In genomic region chr6:75602164-75602896, GRCh38 we compare ENCODE assay signal across 1 cellular context.
A peak's percentile ranks its signal among the peaks of the same experiment; 100 is the strongest.
TF ChIP-seq lines count a peak whose summit lies in the region.

No MANE protein-coding gene starts in this region.

TF ChIP-seq in HEK293, 187 proteins besides CTCF, POLR2A, EP300 and RAD21 (continued from another document):
- TF ChIP-seq AEBP2 (tag by site-specific recombination; IDR thresholded peaks at IDR 0.05; ENCODE audit: borderline replicate concordance), result no peak
- TF ChIP-seq SALL2 (tag by site-specific recombination; IDR thresholded peaks at IDR 0.05; ENCODE audit: borderline replicate concordance), result no peak
- TF ChIP-seq ZNF792 (tag by site-specific recombination; IDR thresholded peaks at IDR 0.05), result no peak
- no peak for TF ChIP-seq ZSCAN5A (tag by site-specific recombination; IDR thresholded peaks at IDR 0.05)
- TF ChIP-seq TSHZ1 (tag by site-specific recombination; IDR thresholded peaks at IDR 0.05; ENCODE audit: borderline replicate concordance), result no peak
- TF ChIP-seq, protein P1, sequence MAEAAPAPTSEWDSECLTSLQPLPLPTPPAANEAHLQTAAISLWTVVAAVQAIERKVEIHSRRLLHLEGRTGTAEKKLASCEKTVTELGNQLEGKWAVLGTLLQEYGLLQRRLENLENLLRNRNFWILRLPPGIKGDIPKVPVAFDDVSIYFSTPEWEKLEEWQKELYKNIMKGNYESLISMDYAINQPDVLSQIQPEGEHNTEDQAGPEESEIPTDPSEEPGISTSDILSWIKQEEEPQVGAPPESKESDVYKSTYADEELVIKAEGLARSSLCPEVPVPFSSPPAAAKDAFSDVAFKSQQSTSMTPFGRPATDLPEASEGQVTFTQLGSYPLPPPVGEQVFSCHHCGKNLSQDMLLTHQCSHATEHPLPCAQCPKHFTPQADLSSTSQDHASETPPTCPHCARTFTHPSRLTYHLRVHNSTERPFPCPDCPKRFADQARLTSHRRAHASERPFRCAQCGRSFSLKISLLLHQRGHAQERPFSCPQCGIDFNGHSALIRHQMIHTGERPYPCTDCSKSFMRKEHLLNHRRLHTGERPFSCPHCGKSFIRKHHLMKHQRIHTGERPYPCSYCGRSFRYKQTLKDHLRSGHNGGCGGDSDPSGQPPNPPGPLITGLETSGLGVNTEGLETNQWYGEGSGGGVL (tag by site-specific recombination; IDR thresholded peaks at IDR 0.05), result no peak
- TF ChIP-seq PBX3 (CRISPR knock-in tag; IDR thresholded peaks at IDR 0.05), result no peak
- TF ChIP-seq ZNF221 (tag by site-specific recombination; IDR thresholded peaks at IDR 0.05; ENCODE audit: borderline replicate concordance), result no peak
- no peak for TF ChIP-seq ZNF473 (tag by site-specific recombination; IDR thresholded peaks at IDR 0.05)
- TF ChIP-seq ZNF837 (tag by site-specific recombination; IDR thresholded peaks at IDR 0.05), result no peak
- peak; percentile 16 for TF ChIP-seq KLF9 (tag by site-specific recombination; IDR thresholded peaks at IDR 0.05; ENCODE audit: low read depth)
- no peak for TF ChIP-seq GFI1B (tag by site-specific recombination; IDR thresholded peaks at IDR 0.05)
- no peak for TF ChIP-seq ZNF704 (tag by site-specific recombination; IDR thresholded peaks at IDR 0.05)
- TF ChIP-seq, protein P2, sequence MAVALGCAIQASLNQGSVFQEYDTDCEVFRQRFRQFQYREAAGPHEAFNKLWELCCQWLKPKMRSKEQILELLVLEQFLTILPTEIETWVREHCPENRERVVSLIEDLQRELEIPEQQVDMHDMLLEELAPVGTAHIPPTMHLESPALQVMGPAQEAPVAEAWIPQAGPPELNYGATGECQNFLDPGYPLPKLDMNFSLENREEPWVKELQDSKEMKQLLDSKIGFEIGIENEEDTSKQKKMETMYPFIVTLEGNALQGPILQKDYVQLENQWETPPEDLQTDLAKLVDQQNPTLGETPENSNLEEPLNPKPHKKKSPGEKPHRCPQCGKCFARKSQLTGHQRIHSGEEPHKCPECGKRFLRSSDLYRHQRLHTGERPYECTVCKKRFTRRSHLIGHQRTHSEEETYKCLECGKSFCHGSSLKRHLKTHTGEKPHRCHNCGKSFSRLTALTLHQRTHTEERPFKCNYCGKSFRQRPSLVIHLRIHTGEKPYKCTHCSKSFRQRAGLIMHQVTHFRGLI (tag by site-specific recombination; IDR thresholded peaks at IDR 0.05), result no peak
- TF ChIP-seq ZNF48 (tag by site-specific recombination; IDR thresholded peaks at IDR 0.05), result no peak
- TF ChIP-seq PRDM10 (tag by site-specific recombination; IDR thresholded peaks at IDR 0.05), result no peak
- no peak for TF ChIP-seq ZSCAN4 (tag by site-specific recombination; IDR thresholded peaks at IDR 0.05)
- TF ChIP-seq GLI2 (tag by site-specific recombination; IDR thresholded peaks at IDR 0.05; ENCODE audit: borderline replicate concordance, low read depth), result no peak
- TF ChIP-seq, protein P3, sequence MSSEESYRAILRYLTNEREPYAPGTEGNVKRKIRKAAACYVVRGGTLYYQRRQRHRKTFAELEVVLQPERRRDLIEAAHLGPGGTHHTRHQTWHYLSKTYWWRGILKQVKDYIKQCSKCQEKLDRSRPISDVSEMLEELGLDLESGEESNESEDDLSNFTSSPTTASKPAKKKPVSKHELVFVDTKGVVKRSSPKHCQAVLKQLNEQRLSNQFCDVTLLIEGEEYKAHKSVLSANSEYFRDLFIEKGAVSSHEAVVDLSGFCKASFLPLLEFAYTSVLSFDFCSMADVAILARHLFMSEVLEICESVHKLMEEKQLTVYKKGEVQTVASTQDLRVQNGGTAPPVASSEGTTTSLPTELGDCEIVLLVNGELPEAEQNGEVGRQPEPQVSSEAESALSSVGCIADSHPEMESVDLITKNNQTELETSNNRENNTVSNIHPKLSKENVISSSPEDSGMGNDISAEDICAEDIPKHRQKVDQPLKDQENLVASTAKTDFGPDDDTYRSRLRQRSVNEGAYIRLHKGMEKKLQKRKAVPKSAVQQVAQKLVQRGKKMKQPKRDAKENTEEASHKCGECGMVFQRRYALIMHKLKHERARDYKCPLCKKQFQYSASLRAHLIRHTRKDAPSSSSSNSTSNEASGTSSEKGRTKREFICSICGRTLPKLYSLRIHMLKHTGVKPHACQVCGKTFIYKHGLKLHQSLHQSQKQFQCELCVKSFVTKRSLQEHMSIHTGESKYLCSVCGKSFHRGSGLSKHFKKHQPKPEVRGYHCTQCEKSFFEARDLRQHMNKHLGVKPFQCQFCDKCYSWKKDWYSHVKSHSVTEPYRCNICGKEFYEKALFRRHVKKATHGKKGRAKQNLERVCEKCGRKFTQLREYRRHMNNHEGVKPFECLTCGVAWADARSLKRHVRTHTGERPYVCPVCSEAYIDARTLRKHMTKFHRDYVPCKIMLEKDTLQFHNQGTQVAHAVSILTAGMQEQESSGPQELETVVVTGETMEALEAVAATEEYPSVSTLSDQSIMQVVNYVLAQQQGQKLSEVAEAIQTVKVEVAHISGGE (tag by site-specific recombination; conservative IDR thresholded peaks at IDR 0.05; ENCODE audit: low read depth), result no peak; the same call in 1 of the 2 replicates
- TF ChIP-seq ZBTB21 (tag by site-specific recombination; IDR thresholded peaks at IDR 0.05), result no peak
- TF ChIP-seq ZNF121 (tag by site-specific recombination; IDR thresholded peaks at IDR 0.05), result peak; percentile 71
- TF ChIP-seq ZNF560 (tag by site-specific recombination; IDR thresholded peaks at IDR 0.05; ENCODE audit: borderline replicate concordance), result no peak
- TF ChIP-seq, protein P4, sequence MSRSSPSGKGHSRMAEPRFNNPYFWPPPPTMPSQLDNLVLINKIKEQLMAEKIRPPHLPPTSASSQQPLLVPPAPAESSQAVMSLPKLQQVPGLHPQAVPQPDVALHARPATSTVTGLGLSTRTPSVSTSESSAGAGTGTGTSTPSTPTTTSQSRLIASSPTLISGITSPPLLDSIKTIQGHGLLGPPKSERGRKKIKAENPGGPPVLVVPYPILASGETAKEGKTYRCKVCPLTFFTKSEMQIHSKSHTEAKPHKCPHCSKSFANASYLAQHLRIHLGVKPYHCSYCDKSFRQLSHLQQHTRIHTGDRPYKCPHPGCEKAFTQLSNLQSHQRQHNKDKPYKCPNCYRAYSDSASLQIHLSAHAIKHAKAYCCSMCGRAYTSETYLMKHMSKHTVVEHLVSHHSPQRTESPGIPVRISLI (tag by site-specific recombination; IDR thresholded peaks at IDR 0.05), result no peak
- TF ChIP-seq ZNF37A (tag by site-specific recombination; IDR thresholded peaks at IDR 0.05), result no peak
- TF ChIP-seq, protein P5, sequence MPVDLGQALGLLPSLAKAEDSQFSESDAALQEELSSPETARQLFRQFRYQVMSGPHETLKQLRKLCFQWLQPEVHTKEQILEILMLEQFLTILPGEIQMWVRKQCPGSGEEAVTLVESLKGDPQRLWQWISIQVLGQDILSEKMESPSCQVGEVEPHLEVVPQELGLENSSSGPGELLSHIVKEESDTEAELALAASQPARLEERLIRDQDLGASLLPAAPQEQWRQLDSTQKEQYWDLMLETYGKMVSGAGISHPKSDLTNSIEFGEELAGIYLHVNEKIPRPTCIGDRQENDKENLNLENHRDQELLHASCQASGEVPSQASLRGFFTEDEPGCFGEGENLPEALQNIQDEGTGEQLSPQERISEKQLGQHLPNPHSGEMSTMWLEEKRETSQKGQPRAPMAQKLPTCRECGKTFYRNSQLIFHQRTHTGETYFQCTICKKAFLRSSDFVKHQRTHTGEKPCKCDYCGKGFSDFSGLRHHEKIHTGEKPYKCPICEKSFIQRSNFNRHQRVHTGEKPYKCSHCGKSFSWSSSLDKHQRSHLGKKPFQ (tag by site-specific recombination; IDR thresholded peaks at IDR 0.05), result no peak
- TF ChIP-seq ZNF133 (tag by site-specific recombination; IDR thresholded peaks at IDR 0.05), result no peak
- no peak for TF ChIP-seq KLF8 (tag by site-specific recombination; IDR thresholded peaks at IDR 0.05)
- TF ChIP-seq MZF1 (tag by site-specific recombination; IDR thresholded peaks at IDR 0.05; ENCODE audit: borderline replicate concordance), result no peak
